In genomic region chr22:47515384-47516125, GRCh38 we compare ENCODE assay signal across 20 cellular contexts.
DNase-seq lines count a peak whose midpoint lies in the region; ATAC-seq and TF ChIP-seq lines count a peak whose summit lies in the region.
"Had no signal": no experiment of that assay in that cellular context is flagged by ENCODE, and none has a peak within 500 bp of the region (broad histone marks: within the 10 kb centered on the region; RNA-seq: fewer than 3 reads in every experiment).

No MANE protein-coding gene starts in this region.

- H3K27me3 ChIP-seq in MM.1S (replicated peaks; ENCODE audit: insufficient read depth, low read length): no peaks in the 10 kb centered on the region
- no peaks in the 10 kb centered on the region for H3K27me3 ChIP-seq in Panc1 (ENCODE audit: control insufficient read depth, insufficient read depth, low read length)
- H3K27me3 ChIP-seq in mesendoderm (ENCODE audit: insufficient read depth, low read length, poor library complexity): no peaks in the 10 kb centered on the region
- H3K27me3 ChIP-seq: BLaER1 had no signal

- no peak overlapping the region for H2AK5ac ChIP-seq in mesendoderm (ENCODE audit: low read length)

- H3K9ac ChIP-seq in MM.1S (ENCODE audit: low read length): no peak overlapping the region
- H3K9ac ChIP-seq in mesendoderm (ENCODE audit: low read length): no peak overlapping the region
- H3K9ac ChIP-seq: BLaER1 had no signal

- no peaks in the 10 kb centered on the region for H4K20me1 ChIP-seq in MM.1S (ENCODE audit: insufficient read depth, low read length)
- H4K20me1 ChIP-seq: BLaER1 had no signal

- H3K9me2 ChIP-seq in MM.1S (replicated peaks; ENCODE audit: insufficient read depth, low read length): no peaks in the 10 kb centered on the region

- H4K8ac ChIP-seq in mesendoderm (ENCODE audit: low read depth, low read length): no peak overlapping the region

- no peak overlapping the region for H2AFZ ChIP-seq in MM.1S (ENCODE audit: low read length)

- ATAC-seq in Panc1: no peak
- no peak for ATAC-seq in GM18867 (IDR thresholded peaks at IDR 0.05; ENCODE audit: unreplicated experiment)
- ATAC-seq: upper lobe of right lung had no signal

- intact Hi-C loops in Panc1 (cut with micrococcal nuclease; ENCODE audit: unreplicated experiment): no loop called here

- no peaks in the 10 kb centered on the region for H3K4me1 ChIP-seq in MM.1S (ENCODE audit: low read length)
- no peaks in the 10 kb centered on the region for H3K4me1 ChIP-seq in Panc1 (ENCODE audit: control insufficient read depth, insufficient read depth, low read length)
- H3K4me1 ChIP-seq in mesendoderm (ENCODE audit: control insufficient read depth, low read depth, low read length): no peaks in the 10 kb centered on the region
- H3K4me1 ChIP-seq: BLaER1, prostate gland, upper lobe of right lung had no signal

- no peak overlapping the region for H3K27ac ChIP-seq in MM.1S (ENCODE audit: low read length)
- no peak overlapping the region for H3K27ac ChIP-seq in Panc1 (ENCODE audit: low read length)
- no peak overlapping the region for H3K27ac ChIP-seq in mesendoderm (ENCODE audit: low read depth, low read length)
- H3K27ac ChIP-seq: 22Rv1, BLaER1, HL-60, prostate gland, upper lobe of right lung had no signal

- no peaks in the 10 kb centered on the region for H3K79me2 ChIP-seq in MM.1S (ENCODE audit: low read length)
- H3K79me2 ChIP-seq in mesendoderm (ENCODE audit: control insufficient read depth, insufficient read depth, low read length): no peaks in the 10 kb centered on the region

- no peaks in the 10 kb centered on the region for H3K36me3 ChIP-seq in MM.1S (replicated peaks; ENCODE audit: insufficient read depth, low read length)
- H3K36me3 ChIP-seq in Panc1 (ENCODE audit: control insufficient read depth, insufficient read depth, low read length): no peaks in the 10 kb centered on the region
- H3K36me3 ChIP-seq in mesendoderm (ENCODE audit: control insufficient read depth, insufficient read depth, low read length): no peaks in the 10 kb centered on the region
- H3K36me3 ChIP-seq: BLaER1, prostate gland, upper lobe of right lung had no signal

- no peak overlapping the region for H3K4me3 ChIP-seq in MM.1S (ENCODE audit: low read length)
- no peak overlapping the region for H3K4me3 ChIP-seq in Panc1 (ENCODE audit: low read depth in 2 of 2, low read length in 2 of 2)
- no peak overlapping the region for H3K4me3 ChIP-seq in mesendoderm (ENCODE audit: low read length)
- H3K4me3 ChIP-seq: BLaER1, prostate gland, upper lobe of right lung had no signal

- POLR2A ChIA-PET in Panc1 (lab: Charles Lee): no interaction called here

- H4K5ac ChIP-seq in mesendoderm (ENCODE audit: low read length): no peak overlapping the region

- H3F3A ChIP-seq in MM.1S (ENCODE audit: insufficient read depth, low read length): no peaks in the 10 kb centered on the region

- H3K4ac ChIP-seq in mesendoderm (ENCODE audit: low read depth, low read length): no peak overlapping the region

- H3K56ac ChIP-seq in mesendoderm (ENCODE audit: low read length): no peak overlapping the region

- peak; percentile 4 for DNase-seq in DMS 273 (lab: John Stamatoyannopoulos, UW; ENCODE audit: unreplicated experiment)
- no peak for DNase-seq in DMS 273 treated with DMSO at 0.1 percent for 48 hours (lab: John Stamatoyannopoulos, UW)
- DNase-seq in MM.1S: peak; percentile 64
- no peak for DNase-seq in Panc1 (ENCODE audit: low read depth, low spot score)
- DNase-seq in mesendoderm: peak; percentile 23
- DNase-seq in EL: no peak
- no peak for DNase-seq in epidermal melanocyte (ENCODE audit: insufficient read length, low spot score)
- DNase-seq: activated CD4-positive, alpha-beta T cell treated with anti-CD3 and anti-CD28 coated beads, Interleukin-2, amount 50 U/mL, for 4 hours; activated effector memory CD4-positive, alpha-beta T cell treated with anti-CD3 and anti-CD28 coated beads, Interleukin-2, amount 50 U/mL, for 16 hours; H9; MV-4-11; SHP77; small intestine; stimulated activated CD4-positive, alpha-beta T cell treated with anti-CD3 and anti-CD28 coated beads, Interleukin-4, amount 100 ng/mL, for 4 hours; upper lobe of right lung had no signal

- BruUV-seq in Panc1 (replicated peaks; lab: Mats Ljungman, UMichigan): no TSS peak

- no peak overlapping the region for H2BK120ac ChIP-seq in mesendoderm (ENCODE audit: low read depth, low read length)

- H3K9me3 ChIP-seq in MM.1S (replicated peaks; ENCODE audit: insufficient read depth, low read length): no peaks in the 10 kb centered on the region
- H3K9me3 ChIP-seq in Panc1 (ENCODE audit: control insufficient read depth, insufficient read depth, low read depth, low read length): no peaks in the 10 kb centered on the region
- H3K9me3 ChIP-seq: BLaER1, prostate gland, upper lobe of right lung had no signal

- WGBS in mesendoderm (ENCODE audit: extremely low coverage, insufficient coverage, low lambda C conversion rate): no CpG with 5 or more reads among the region's 2 CpGs

- H3K4me2 ChIP-seq in MM.1S (ENCODE audit: low read depth, low read length): no peak overlapping the region
- no peak overlapping the region for H3K4me2 ChIP-seq in mesendoderm (ENCODE audit: low read length)
- H3K4me2 ChIP-seq: BLaER1 had no signal

- TF ChIP-seq CTCF in MM.1S (IDR thresholded peaks at IDR 0.05; ENCODE audit: low read length) (peak; percentile 62), Panc1 (IDR thresholded peaks at IDR 0.05) (peak; percentile 18; the same call in 1 of the 2 replicates)

- no peaks in the 10 kb centered on the region for H3K79me1 ChIP-seq in mesendoderm (ENCODE audit: low read length)

- CTCF ChIA-PET in Panc1 (lab: Charles Lee): no interaction called here

- no peak overlapping the region for H3K18ac ChIP-seq in mesendoderm (ENCODE audit: low read length)

- no peak overlapping the region for H2BK15ac ChIP-seq in mesendoderm (replicated peaks; ENCODE audit: low read depth)

- H2BK5ac ChIP-seq in mesendoderm (ENCODE audit: low read length): no peak overlapping the region

- in situ Hi-C loops in Panc1 (cut with HindIII; ENCODE audit: low pct_unique_long_range_greater_than_20kb, low sequenced_read_pairs): no loop called here

- no peak overlapping the region for H3K23ac ChIP-seq in mesendoderm (ENCODE audit: low read length)

Comparison
In these comparisons a context has a peak if more than half of its experiments do, and no peak if none do; other contexts are left out.
1. DNase-seq: peak in DMS 273 (single experiment), MM.1S (single experiment) and mesendoderm (single experiment); none in DMS 273 treated with DMSO at 0.1 percent for 48 hours (single experiment), Panc1 (single experiment), EL (single experiment) and epidermal melanocyte (single experiment).